In the genomic region with DNA sequence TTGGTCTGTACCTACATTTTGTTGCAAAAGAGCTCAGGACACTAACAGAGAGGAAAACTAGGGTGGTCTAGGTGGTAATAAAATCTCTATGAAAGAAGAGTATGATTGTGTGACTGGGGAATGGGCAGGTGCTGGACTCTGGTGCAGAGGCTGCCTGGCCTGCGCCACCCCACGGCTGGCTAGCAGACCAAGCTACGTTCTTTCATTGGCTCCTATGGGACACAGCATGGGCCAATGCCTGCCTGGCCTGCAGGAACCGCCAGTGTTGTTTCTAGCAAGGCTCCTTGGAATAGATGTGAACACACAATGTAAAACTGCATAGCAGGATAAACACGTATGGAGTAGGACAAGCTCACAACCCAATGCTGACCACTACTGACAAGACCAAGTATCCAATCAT, we compare ENCODE assay signal across 1 cellular context.
TF ChIP-seq lines count a peak whose summit lies in the region.

No MANE protein-coding gene starts in this region.

TF ChIP-seq in WTC11, 78 proteins besides CTCF, POLR2A, EP300 and RAD21 (continued from another document):
- TF ChIP-seq, protein P1, sequence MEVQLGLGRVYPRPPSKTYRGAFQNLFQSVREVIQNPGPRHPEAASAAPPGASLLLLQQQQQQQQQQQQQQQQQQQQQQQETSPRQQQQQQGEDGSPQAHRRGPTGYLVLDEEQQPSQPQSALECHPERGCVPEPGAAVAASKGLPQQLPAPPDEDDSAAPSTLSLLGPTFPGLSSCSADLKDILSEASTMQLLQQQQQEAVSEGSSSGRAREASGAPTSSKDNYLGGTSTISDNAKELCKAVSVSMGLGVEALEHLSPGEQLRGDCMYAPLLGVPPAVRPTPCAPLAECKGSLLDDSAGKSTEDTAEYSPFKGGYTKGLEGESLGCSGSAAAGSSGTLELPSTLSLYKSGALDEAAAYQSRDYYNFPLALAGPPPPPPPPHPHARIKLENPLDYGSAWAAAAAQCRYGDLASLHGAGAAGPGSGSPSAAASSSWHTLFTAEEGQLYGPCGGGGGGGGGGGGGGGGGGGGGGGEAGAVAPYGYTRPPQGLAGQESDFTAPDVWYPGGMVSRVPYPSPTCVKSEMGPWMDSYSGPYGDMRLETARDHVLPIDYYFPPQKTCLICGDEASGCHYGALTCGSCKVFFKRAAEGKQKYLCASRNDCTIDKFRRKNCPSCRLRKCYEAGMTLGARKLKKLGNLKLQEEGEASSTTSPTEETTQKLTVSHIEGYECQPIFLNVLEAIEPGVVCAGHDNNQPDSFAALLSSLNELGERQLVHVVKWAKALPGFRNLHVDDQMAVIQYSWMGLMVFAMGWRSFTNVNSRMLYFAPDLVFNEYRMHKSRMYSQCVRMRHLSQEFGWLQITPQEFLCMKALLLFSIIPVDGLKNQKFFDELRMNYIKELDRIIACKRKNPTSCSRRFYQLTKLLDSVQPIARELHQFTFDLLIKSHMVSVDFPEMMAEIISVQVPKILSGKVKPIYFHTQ (CRISPR knock-in tag; IDR thresholded peaks at IDR 0.05): no peak
- TF ChIP-seq, protein P2, sequence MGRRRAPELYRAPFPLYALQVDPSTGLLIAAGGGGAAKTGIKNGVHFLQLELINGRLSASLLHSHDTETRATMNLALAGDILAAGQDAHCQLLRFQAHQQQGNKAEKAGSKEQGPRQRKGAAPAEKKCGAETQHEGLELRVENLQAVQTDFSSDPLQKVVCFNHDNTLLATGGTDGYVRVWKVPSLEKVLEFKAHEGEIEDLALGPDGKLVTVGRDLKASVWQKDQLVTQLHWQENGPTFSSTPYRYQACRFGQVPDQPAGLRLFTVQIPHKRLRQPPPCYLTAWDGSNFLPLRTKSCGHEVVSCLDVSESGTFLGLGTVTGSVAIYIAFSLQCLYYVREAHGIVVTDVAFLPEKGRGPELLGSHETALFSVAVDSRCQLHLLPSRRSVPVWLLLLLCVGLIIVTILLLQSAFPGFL (CRISPR knock-in tag; IDR thresholded peaks at IDR 0.05; ENCODE audit: borderline replicate concordance): no peak
- no peak for TF ChIP-seq GTF2I (CRISPR knock-in tag; conservative IDR thresholded peaks at IDR 0.05)
- TF ChIP-seq EMX1 (CRISPR knock-in tag; IDR thresholded peaks at IDR 0.05): no peak
